In genomic region chr2:17529771-17530170, GRCh38 we compare ENCODE assay signal across 28 cellular contexts. TPM values are rescaled to one million over a fixed set of nuclear protein-coding genes. Genes with fewer than 3 reads are reported as not detected.
A peak's percentile ranks its signal among the peaks of the same experiment; 100 is the strongest.
DNase-seq lines count a peak whose midpoint lies in the region; ATAC-seq, FAIRE-seq and TF ChIP-seq lines count a peak whose summit lies in the region.
"Had no signal": no experiment of that assay in that cellular context is flagged by ENCODE, and none has a peak within 500 bp of the region (broad histone marks: within the 10 kb centered on the region; RNA-seq: fewer than 3 reads in every experiment).

No MANE protein-coding gene starts in this region.

- FAIRE-seq in astrocyte (lab: Jason Lieb, UNC) (peak; percentile 34), keratinocyte (lab: Jason Lieb, UNC) (peak; percentile 86)
- FAIRE-seq: GM12891, GM18507, H1 had no signal

- no peaks in the 10 kb centered on the region for H3K79me2 ChIP-seq in astrocyte (ENCODE audit: insufficient read depth, low read length)
- H3K79me2 ChIP-seq in keratinocyte (ENCODE audit: control insufficient read depth, insufficient read depth, low read length) = no peaks in the 10 kb centered on the region

- no peak overlapping the region for H3K9ac ChIP-seq in astrocyte (ENCODE audit: low read length)
- H3K9ac ChIP-seq in endodermal cell (ENCODE audit: extremely low read depth, low read length, poor library complexity, severe bottlenecking) = no peak overlapping the region
- H3K9ac ChIP-seq in keratinocyte (ENCODE audit: control insufficient read depth, extremely low read depth, insufficient read depth, low read length) = no peak overlapping the region
- H3K9ac ChIP-seq: BLaER1 treated with 17β-estradiol and CSF1 and Interleukin-3, amounts not matched to agents 10 nM and 100 nM; GM23248 had no signal

- 82 to 100% methylated on average over 1 to 2 of the region's 2 CpGs for WGBS in endodermal cell (ENCODE audit: insufficient coverage in 1 of 2, insufficient read length in 1 of 2), 2 experiments

- dilution Hi-C loops in keratinocyte (cut with MboI; ENCODE audit: extremely low pct_ligation_motif_present, low sequenced_read_pairs) = no loop called here

- H3K4me1 ChIP-seq in RWPE2 (ENCODE audit: insufficient read depth, poor library complexity, severe bottlenecking) (no peaks in the 10 kb centered on the region), astrocyte (ENCODE audit: insufficient read depth, low read length) (no peaks in the 10 kb centered on the region), endodermal cell (ENCODE audit: control insufficient read depth, insufficient read depth, low read length) (no peaks in the 10 kb centered on the region), keratinocyte (ENCODE audit: control insufficient read depth, extremely low read depth, insufficient read depth, low read length) (peaks cover 9% of the 10 kb centered on the region)
- H3K4me1 ChIP-seq: A549; BE2C; BLaER1 treated with 17β-estradiol and CSF1 and Interleukin-3, amounts not matched to agents 10 nM and 100 nM had no signal

- H3K4me1 Mint-ChIP-seq in astrocyte (ENCODE audit: low read depth, unreplicated experiment) (no peaks in the 10 kb centered on the region), endodermal cell (no peaks in the 10 kb centered on the region)
- H3K4me1 Mint-ChIP-seq: CD14-positive monocyte had no signal

- H3K27ac Mint-ChIP-seq in astrocyte (ENCODE audit: unreplicated experiment) = no peak overlapping the region
- H3K27ac Mint-ChIP-seq in endodermal cell = peak overlapping the region; percentile 11
- H3K27ac Mint-ChIP-seq: CD14-positive monocyte; CD4-positive, alpha-beta T cell had no signal

- H2AFZ ChIP-seq in astrocyte (ENCODE audit: low read depth, low read length) (no peak overlapping the region), keratinocyte (ENCODE audit: control insufficient read depth, low read length) (no peak overlapping the region)
- H2AFZ ChIP-seq: GM23248 had no signal

- H3K9me1 ChIP-seq in keratinocyte (ENCODE audit: control insufficient read depth, extremely low read depth, insufficient read depth, low read length) = no peaks in the 10 kb centered on the region

- peaks cover 2% of the 10 kb centered on the region for H3K27me3 ChIP-seq in RWPE2 (ENCODE audit: insufficient read depth, poor library complexity, severe bottlenecking)
- no peaks in the 10 kb centered on the region for H3K27me3 ChIP-seq in astrocyte (ENCODE audit: insufficient read depth, low read length)
- H3K27me3 ChIP-seq in endodermal cell (ENCODE audit: control insufficient read depth, insufficient read depth, low read length, poor library complexity, severe bottlenecking) = no peaks in the 10 kb centered on the region
- no peaks in the 10 kb centered on the region for H3K27me3 ChIP-seq in keratinocyte (ENCODE audit: control insufficient read depth, extremely low read depth, insufficient read depth, low read length)
- H3K27me3 ChIP-seq: BLaER1 treated with 17β-estradiol and CSF1 and Interleukin-3, amounts not matched to agents 10 nM and 100 nM had no signal

- intact Hi-C loops in posterior cingulate gyrus (cut with DNase I) = no loop called here

- no peak overlapping the region for H3K27ac ChIP-seq in RWPE2 (ENCODE audit: poor library complexity, severe bottlenecking)
- no peak overlapping the region for H3K27ac ChIP-seq in astrocyte (ENCODE audit: low read depth, low read length)
- no peak overlapping the region for H3K27ac ChIP-seq in endodermal cell (ENCODE audit: low read depth, low read length)
- H3K27ac ChIP-seq in keratinocyte (ENCODE audit: control insufficient read depth, insufficient read depth, low read length) = no peak overlapping the region
- H3K27ac ChIP-seq: A549; BLaER1 treated with 17β-estradiol and CSF1 and Interleukin-3, amounts not matched to agents 10 nM and 100 nM; GM23248 had no signal

- H3K36me3 ChIP-seq in RWPE2 (ENCODE audit: low read depth) (no peaks in the 10 kb centered on the region), astrocyte (ENCODE audit: insufficient read depth, low read length) (no peaks in the 10 kb centered on the region), endodermal cell (ENCODE audit: control insufficient read depth, insufficient read depth, low read length) (no peaks in the 10 kb centered on the region), keratinocyte (ENCODE audit: control insufficient read depth in 2 of 2, extremely low read depth in 1 of 2, insufficient read depth in 2 of 2, low read length in 2 of 2) (no peaks in the 10 kb centered on the region)
- H3K36me3 ChIP-seq: BE2C; BLaER1 treated with 17β-estradiol and CSF1 and Interleukin-3, amounts not matched to agents 10 nM and 100 nM had no signal

- no peaks in the 10 kb centered on the region for H4K20me1 ChIP-seq in astrocyte (ENCODE audit: insufficient read depth, low read length)
- no peaks in the 10 kb centered on the region for H4K20me1 ChIP-seq in keratinocyte (ENCODE audit: control insufficient read depth, extremely low read depth, insufficient read depth, low read length)
- H4K20me1 ChIP-seq: BLaER1 treated with 17β-estradiol and CSF1 and Interleukin-3, amounts not matched to agents 10 nM and 100 nM had no signal

- no peak overlapping the region for H3K4me3 ChIP-seq in RWPE2 (ENCODE audit: severe bottlenecking)
- H3K4me3 ChIP-seq in astrocyte (ENCODE audit: insufficient read depth, low read depth, low read length) = no peak overlapping the region
- H3K4me3 ChIP-seq in endodermal cell (ENCODE audit: low read length) = no peak overlapping the region
- no peak overlapping the region for H3K4me3 ChIP-seq in keratinocyte (ENCODE audit: control insufficient read depth in 2 of 3, extremely low read depth in 1 of 3, insufficient read depth in 2 of 3, low read depth in 1 of 3, low read length in 3 of 3)
- H3K4me3 ChIP-seq: A549; BLaER1 treated with 17β-estradiol and CSF1 and Interleukin-3, amounts not matched to agents 10 nM and 100 nM; GM23248 had no signal

- ATAC-seq in RWPE2 (ENCODE audit: low read depth) (peak; percentile 48; the same call in 1 of the 3 replicates), GM21367 (IDR thresholded peaks at IDR 0.05; ENCODE audit: unreplicated experiment) (no peak), GM18868 (IDR thresholded peaks at IDR 0.05; ENCODE audit: unreplicated experiment) (no peak)
- ATAC-seq: A549 had no signal

- TF ChIP-seq CTCF in RWPE2 (IDR thresholded peaks at IDR 0.05; ENCODE audit: poor library complexity, severe bottlenecking) (no peak), astrocyte (IDR thresholded peaks at IDR 0.05; ENCODE audit: insufficient read depth, low read depth, low read length) (no peak), endodermal cell (conservative IDR thresholded peaks at IDR 0.05) (no peak), keratinocyte (optimal IDR thresholded peaks at IDR 0.05 in 1 of 3, IDR thresholded peaks at IDR 0.05 in 1 of 3, conservative IDR thresholded peaks at IDR 0.05 in 1 of 3; ENCODE audit: extremely low read depth in 1 of 3, insufficient read depth in 2 of 3, low read length in 3 of 3) (no peak)

- no peaks in the 10 kb centered on the region for H3K36me3 Mint-ChIP-seq in astrocyte (ENCODE audit: low read depth, unreplicated experiment)
- no peaks in the 10 kb centered on the region for H3K36me3 Mint-ChIP-seq in endodermal cell (ENCODE audit: low read depth)
- H3K36me3 Mint-ChIP-seq: CD14-positive monocyte had no signal

- no peaks in the 10 kb centered on the region for H3K9me3 Mint-ChIP-seq in astrocyte (ENCODE audit: unreplicated experiment)
- no peaks in the 10 kb centered on the region for H3K9me3 Mint-ChIP-seq in endodermal cell
- H3K9me3 Mint-ChIP-seq: CD14-positive monocyte; CD4-positive, alpha-beta T cell had no signal

- H3K9me3 ChIP-seq in RWPE2 (ENCODE audit: severe bottlenecking) (no peaks in the 10 kb centered on the region), astrocyte (ENCODE audit: insufficient read depth, low read depth, low read length) (no peaks in the 10 kb centered on the region), endodermal cell (ENCODE audit: control insufficient read depth, low read length) (no peaks in the 10 kb centered on the region), keratinocyte (ENCODE audit: control insufficient read depth, low read depth, low read length) (no peaks in the 10 kb centered on the region)
- H3K9me3 ChIP-seq: A549; BE2C; BLaER1 treated with 17β-estradiol and CSF1 and Interleukin-3, amounts not matched to agents 10 nM and 100 nM had no signal

- H3K4me3 Mint-ChIP-seq in astrocyte (ENCODE audit: unreplicated experiment) (no peak overlapping the region), endodermal cell (no peak overlapping the region)
- H3K4me3 Mint-ChIP-seq: CD14-positive monocyte; CD4-positive, alpha-beta T cell had no signal

- H3K4me2 ChIP-seq in astrocyte (ENCODE audit: low read length) = no peak overlapping the region
- peak overlapping the region; percentile 25 for H3K4me2 ChIP-seq in keratinocyte (ENCODE audit: control insufficient read depth, extremely low read depth, insufficient read depth, low read depth, low read length)
- H3K4me2 ChIP-seq: A549; BLaER1 treated with 17β-estradiol and CSF1 and Interleukin-3, amounts not matched to agents 10 nM and 100 nM had no signal

- DNase-seq in RWPE2 (ENCODE audit: low spot score) = no peak
- no peak for DNase-seq in astrocyte (ENCODE audit: low read depth)
- no peak for DNase-seq in endodermal cell
- no peak for DNase-seq in keratinocyte (ENCODE audit: low read depth, low spot score)
- DNase-seq in posterior cingulate gyrus = no peak
- DNase-seq: 8988T; ACHN; AML-193; BE2C; Calu3; CD4-positive, alpha-beta T cell; COR-L47; DMS53; DMS79 treated with DMSO at 0.1 percent for 48 hours; GF-D8; GM23248; H7; HCEC 1CT had no signal

- H3K27me3 Mint-ChIP-seq in astrocyte (ENCODE audit: low read depth, unreplicated experiment) (peaks cover 6% of the 10 kb centered on the region), endodermal cell (ENCODE audit: insufficient read depth) (no peaks in the 10 kb centered on the region)
- H3K27me3 Mint-ChIP-seq: CD4-positive, alpha-beta T cell had no signal

RNA-seq across cellular contexts. Expression of gene VSNL1, which starts 10.7 kb away (rescaled TPM):
- 0.61 and 2.4 TPM in 2 replicates for total RNA-seq in astrocyte
- 1 to 10 TPM; 1.4 to 3.3 TPM for total RNA-seq in endodermal cell
- polyA plus RNA-seq in endodermal cell (2013, experiment 1 of 2) = 4.5 TPM
- 2.8 TPM for polyA plus RNA-seq in endodermal cell (2013, experiment 2 of 2)
- 18.4 to 41.1 TPM (median 32.1 TPM) in 3 replicates for polyA plus RNA-seq in keratinocyte
- polyA plus RNA-seq in keratinocyte (2011; ENCODE audit: low read depth) = 27.0 TPM
- polyA plus RNA-seq in keratinocyte (2011; cell fraction: cytosol; rRNA removed) = 27.3 and 29.6 TPM in 2 replicates
- 16.4 and 21.3 TPM in 2 replicates for polyA plus RNA-seq in keratinocyte (2011; cell fraction: nucleus; rRNA removed)
- polyA plus RNA-seq in keratinocyte (2012; ENCODE audit: low replicate concordance) = 11.3 and 13.0 TPM in 2 replicates
- polyA minus RNA-seq in keratinocyte = 16.4 to 29.2 TPM (median 19.6 TPM) in 3 replicates
- 7.3 TPM for polyA minus RNA-seq in keratinocyte (2011; cell fraction: cytosol; rRNA and poly(A)+ RNA removed)
- 5.1 and 12.9 TPM in 2 replicates for polyA minus RNA-seq in keratinocyte (2011; cell fraction: nucleus; rRNA and poly(A)+ RNA removed)
- total RNA-seq: Calu3; CD4-positive, alpha-beta T cell; G401 had no signal
- polyA plus RNA-seq: A549, CD14-positive monocyte had no signal

RNA-seq across cellular contexts. Expression of gene RAD51AP2, which starts 11.5 kb away (rescaled TPM):
- total RNA-seq in astrocyte = 0.10 TPM in 1 of 2 replicates, not detected in the other
- under 1 TPM in 1 of 2 donors, not detected in 1; 0.18 TPM for total RNA-seq in endodermal cell
- 0.07 TPM for polyA plus RNA-seq in endodermal cell (2013, experiment 1 of 2)
- 0.12 TPM for polyA plus RNA-seq in endodermal cell (2013, experiment 2 of 2)
- polyA plus RNA-seq in keratinocyte = 0.01 to 0.12 TPM (median 0.12 TPM) in 3 replicates
- 0.27 TPM for polyA plus RNA-seq in keratinocyte (2011; ENCODE audit: low read depth)
- polyA plus RNA-seq in keratinocyte (2011; cell fraction: cytosol; rRNA removed) = not detected in 2 replicates
- polyA plus RNA-seq in keratinocyte (2011; cell fraction: nucleus; rRNA removed) = 0.23 and 0.34 TPM in 2 replicates
- polyA plus RNA-seq in keratinocyte (2012; ENCODE audit: low replicate concordance) = 0.14 TPM in 1 of 2 replicates, not detected in the other
- 0.03 TPM in 1 of 3 replicates, not detected in the others for polyA minus RNA-seq in keratinocyte
- polyA minus RNA-seq in keratinocyte (2011; cell fraction: cytosol; rRNA and poly(A)+ RNA removed) = not detected
- polyA minus RNA-seq in keratinocyte (2011; cell fraction: nucleus; rRNA and poly(A)+ RNA removed) = 0.31 TPM in 1 of 2 replicates, not detected in the other
- total RNA-seq: Calu3; CD4-positive, alpha-beta T cell; Daoy; G401; GM23248 had no signal
- polyA plus RNA-seq: A549, CD14-positive monocyte, GM23248 had no signal
